1 cellular context compared by ENCODE assay signal in genomic region chr10:75410135-75410787, GRCh38.
TF ChIP-seq lines count a peak whose summit lies in the region.

No MANE protein-coding gene starts in this region.

TF ChIP-seq in H1, 55 proteins besides CTCF, POLR2A, EP300 and RAD21:
- TF ChIP-seq POLR2AphosphoS5 (IDR thresholded peaks at IDR 0.05; ENCODE audit: low read depth, low read length) (no peak), HDAC6 (IDR thresholded peaks at IDR 0.05; ENCODE audit: low read depth, low read length) (no peak), TAF1 (IDR thresholded peaks at IDR 0.05; ENCODE audit: low read depth, low read length) (no peak), KDM4A (IDR thresholded peaks at IDR 0.05; ENCODE audit: low read depth, low read length, severe bottlenecking) (no peak), CHD7 (IDR thresholded peaks at IDR 0.05; ENCODE audit: insufficient replicate concordance, low read length) (no peak)
